8 cellular contexts compared by ENCODE assay signal in genomic region chr12:98514984-98515367, GRCh38. TPM values are rescaled to one million over a fixed set of nuclear protein-coding genes. Genes with fewer than 3 reads are reported as not detected.
A peak's percentile ranks its signal among the peaks of the same experiment; 100 is the strongest.
DNase-seq lines count a peak whose midpoint lies in the region; ATAC-seq, FAIRE-seq and TF ChIP-seq lines count a peak whose summit lies in the region.

No MANE protein-coding gene starts in this region.

- FAIRE-seq in RCC 7860 (lab: Jason Lieb, UNC), result no peak

- H3K9me3 ChIP-seq in body of pancreas (no peaks in the 10 kb centered on the region), liver (ENCODE audit: control insufficient read depth in 4 of 4, low read length in 3 of 4) (no peaks in the 10 kb centered on the region), tibial artery (no peaks in the 10 kb centered on the region)

- ATAC-seq in body of pancreas, result no peak

- peaks cover 45% of the 10 kb centered on the region for H3K4me1 ChIP-seq in body of pancreas
- H3K4me1 ChIP-seq in liver (ENCODE audit: control insufficient read depth in 4 of 4, insufficient read depth in 4 of 4, low read length in 3 of 4), result peaks cover 6 to 24% (median 11%) of the 10 kb centered on the region in 4 donors
- H3K4me1 ChIP-seq in tibial artery, result peaks cover 0 to 31% (median 11%) of the 10 kb centered on the region in 4 donors

- peak overlapping the region; percentile 99 for H3K27ac Mint-ChIP-seq in activated CD4-positive, alpha-beta T cell treated with anti-CD3 and anti-CD28 coated beads, Interleukin-2, amount 10 ng/mL, durations not matched to agents 24 days and 14 days

- TF ChIP-seq CTCF in body of pancreas (IDR thresholded peaks at IDR 0.05), result no peak
- no peak for TF ChIP-seq CTCF in liver (IDR thresholded peaks at IDR 0.05; ENCODE audit: low read depth, low read length, missing input control)
- TF ChIP-seq CTCF in tibial artery (IDR thresholded peaks at IDR 0.05), result no peak

- DNase-seq in activated CD4-positive, alpha-beta T cell treated with anti-CD3 and anti-CD28 coated beads, Interleukin-2, amount 10 ng/mL, durations not matched to agents 24 days and 14 days, result no peak
- no peak for DNase-seq in activated CD4-positive, alpha-beta T cell treated with anti-CD3 and anti-CD28 coated beads, Interleukin-2, amount 50 U/mL, for 1 hour
- DNase-seq in body of pancreas, result no peak
- no peak for DNase-seq in tibial artery
- DNase-seq in effector CD8-positive, alpha-beta T cell (lab: John Stamatoyannopoulos, UW), result no peak
- DNase-seq in NCI-H1105 treated with DMSO at 0.1 percent for 48 hours (lab: John Stamatoyannopoulos, UW), result no peak
- no peak for DNase-seq in RCC 7860 (ENCODE audit: low spot score)

- H3K4me3 ChIP-seq in body of pancreas, result peak overlapping the region; percentile 14 to 88
- peak overlapping the region; percentile 75 to 99 (median 86) for H3K4me3 ChIP-seq in liver (ENCODE audit: low read depth in 1 of 3, low read length in 3 of 3)
- H3K4me3 ChIP-seq in tibial artery, result peak overlapping the region; percentile 66 to 98

- H3K27me3 ChIP-seq in body of pancreas (no peaks in the 10 kb centered on the region), liver (ENCODE audit: control insufficient read depth in 4 of 4, insufficient read depth in 4 of 4, low read length in 3 of 4) (no peaks in the 10 kb centered on the region), tibial artery (no peaks in the 10 kb centered on the region)

- H3K27ac ChIP-seq in body of pancreas (peak overlapping the region; percentile 92 to 96 (median 94)), liver (ENCODE audit: low read depth in 1 of 2, low read length in 2 of 2) (peak overlapping the region; percentile 91 to 93), tibial artery (peak overlapping the region; percentile 93 to 99)

- H3K36me3 ChIP-seq in body of pancreas (replicated peaks in 1 of 2; ENCODE audit: insufficient read depth in 1 of 2, low read depth in 2 of 2), result no peaks in the 10 kb centered on the region
- H3K36me3 ChIP-seq in liver (ENCODE audit: control insufficient read depth in 4 of 4, insufficient read depth in 3 of 4, low read depth in 1 of 4, low read length in 3 of 4), result no peaks in the 10 kb centered on the region
- no peaks in the 10 kb centered on the region for H3K36me3 ChIP-seq in tibial artery

- WGBS in body of pancreas, 2 donors, result 0% methylated on average over 18 to 19 of the region's 19 CpGs
- under 1% methylated on average over 19 of the region's 19 CpGs for whole genome bisulfite sequencing in liver

- intact Hi-C loops in activated CD4-positive, alpha-beta T cell treated with anti-CD3 and anti-CD28 coated beads, Interleukin-2, amount 10 ng/mL, durations not matched to agents 24 days and 14 days (cut with micrococcal nuclease), result loop anchor here (1.0 to 5.0 kb wide), 3 partner anchors 62 to 227 kb away; partner anchors contain the start of gene SLC25A3
- intact Hi-C loops in body of pancreas (cut with DNase I) (no loop called here), tibial artery (cut with DNase I; ENCODE audit: low total_unique reads) (no loop called here)

- peak overlapping the region; percentile 89 to 94 for H3K9ac ChIP-seq in liver (ENCODE audit: low read depth in 1 of 2, low read length in 2 of 2)

- peaks cover 37% of the 10 kb centered on the region for H3K36me3 Mint-ChIP-seq in activated CD4-positive, alpha-beta T cell treated with anti-CD3 and anti-CD28 coated beads, Interleukin-2, amount 10 ng/mL, durations not matched to agents 24 days and 14 days (ENCODE audit: low read depth)

- TF ChIP-seq RAD21 in liver (IDR thresholded peaks at IDR 0.05), result no peak

- peaks cover 24% of the 10 kb centered on the region for H3K4me1 Mint-ChIP-seq in activated CD4-positive, alpha-beta T cell treated with anti-CD3 and anti-CD28 coated beads, Interleukin-2, amount 10 ng/mL, durations not matched to agents 24 days and 14 days

- no peaks in the 10 kb centered on the region for H3K27me3 Mint-ChIP-seq in activated CD4-positive, alpha-beta T cell treated with anti-CD3 and anti-CD28 coated beads, Interleukin-2, amount 10 ng/mL, durations not matched to agents 24 days and 14 days

- no peak for TF ChIP-seq POLR2A in body of pancreas (IDR thresholded peaks at IDR 0.05)

- no peaks in the 10 kb centered on the region for H3K9me3 Mint-ChIP-seq in activated CD4-positive, alpha-beta T cell treated with anti-CD3 and anti-CD28 coated beads, Interleukin-2, amount 10 ng/mL, durations not matched to agents 24 days and 14 days

- peak overlapping the region; percentile 97 for H3K4me3 Mint-ChIP-seq in activated CD4-positive, alpha-beta T cell treated with anti-CD3 and anti-CD28 coated beads, Interleukin-2, amount 10 ng/mL, durations not matched to agents 24 days and 14 days

TF ChIP-seq in liver, 16 proteins besides CTCF, POLR2A, EP300 and RAD21:
- TF ChIP-seq ATF3 (IDR thresholded peaks at IDR 0.05) (no peak), FOXA1 (IDR thresholded peaks at IDR 0.05) (no peak), HNF4G (IDR thresholded peaks at IDR 0.05) (no peak)
TF ChIP-seq in liver: peak in this region for 0.

RNA-seq across cellular contexts. Expression of gene TMPO, which starts 0.4 kb away (rescaled TPM):
- 326 and 353 TPM in 2 replicates for total RNA-seq in activated CD4-positive, alpha-beta T cell treated with anti-CD3 and anti-CD28 coated beads, Interleukin-2, amount 10 ng/mL, durations not matched to agents 24 days and 14 days
- 10 to 100 TPM; 84.7 to 94.9 TPM for total RNA-seq in body of pancreas
- 100 to 1,000 TPM in 1 of 2 donors, 10 to 100 TPM in 1; 74.7 to 175 TPM for total RNA-seq in liver
- 10 to 100 TPM; 10.9 to 13.1 TPM for polyA plus RNA-seq in liver
